In the genomic region with DNA sequence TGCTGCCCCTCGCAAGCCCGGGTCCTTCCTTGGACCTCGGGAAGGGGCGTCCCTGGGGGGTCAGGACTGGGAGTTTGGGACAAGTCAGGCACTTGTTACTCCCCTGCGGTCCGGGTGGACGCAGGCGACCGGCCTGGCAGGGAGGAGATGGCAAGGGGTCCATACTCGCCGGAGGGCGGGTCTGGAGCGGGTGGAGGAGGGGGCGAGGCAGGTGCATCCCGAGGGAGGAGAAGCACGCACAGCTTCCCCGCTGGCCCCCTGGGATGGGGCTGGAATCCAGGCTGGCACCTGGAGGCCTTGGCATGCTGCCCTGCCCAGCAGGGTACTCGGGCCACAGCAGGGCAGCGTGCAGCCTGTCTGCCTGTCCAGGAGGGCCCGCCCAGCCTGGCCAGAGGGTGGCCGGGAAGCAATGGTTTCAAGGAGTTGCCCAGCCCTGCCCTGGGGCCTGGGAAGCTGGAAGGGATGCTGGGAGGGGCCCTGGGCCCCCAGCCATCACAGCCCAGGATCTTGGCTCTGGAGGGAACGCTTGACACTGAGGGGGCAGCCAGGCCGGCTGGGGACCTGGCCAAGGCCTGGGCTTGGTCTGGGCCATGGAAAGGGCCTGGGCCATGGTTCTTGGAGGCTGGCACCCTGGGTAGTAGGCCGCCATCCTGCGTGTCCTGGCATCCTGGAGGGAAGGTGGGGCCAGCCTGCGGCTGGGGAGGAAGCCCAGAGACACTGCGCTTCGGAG, we compare ENCODE assay signal across 1 cellular context.
TF ChIP-seq lines count a peak whose summit lies in the region.

No MANE protein-coding gene starts in this region.

TF ChIP-seq in A549, 52 proteins besides CTCF, POLR2A, EP300 and RAD21:
- TF ChIP-seq RARB (CRISPR knock-in tag; IDR thresholded peaks at IDR 0.05) (no peak), KDM5A (IDR thresholded peaks at IDR 0.05) (no peak)
- TF ChIP-seq, protein P1, sequence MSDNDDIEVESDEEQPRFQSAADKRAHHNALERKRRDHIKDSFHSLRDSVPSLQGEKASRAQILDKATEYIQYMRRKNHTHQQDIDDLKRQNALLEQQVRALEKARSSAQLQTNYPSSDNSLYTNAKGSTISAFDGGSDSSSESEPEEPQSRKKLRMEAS (IDR thresholded peaks at IDR 0.05) = peak; percentile 81
- TF ChIP-seq, protein P2, sequence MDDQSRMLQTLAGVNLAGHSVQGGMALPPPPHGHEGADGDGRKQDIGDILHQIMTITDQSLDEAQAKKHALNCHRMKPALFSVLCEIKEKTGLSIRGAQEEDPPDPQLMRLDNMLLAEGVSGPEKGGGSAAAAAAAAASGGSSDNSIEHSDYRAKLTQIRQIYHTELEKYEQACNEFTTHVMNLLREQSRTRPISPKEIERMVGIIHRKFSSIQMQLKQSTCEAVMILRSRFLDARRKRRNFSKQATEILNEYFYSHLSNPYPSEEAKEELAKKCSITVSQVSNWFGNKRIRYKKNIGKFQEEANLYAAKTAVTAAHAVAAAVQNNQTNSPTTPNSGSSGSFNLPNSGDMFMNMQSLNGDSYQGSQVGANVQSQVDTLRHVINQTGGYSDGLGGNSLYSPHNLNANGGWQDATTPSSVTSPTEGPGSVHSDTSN (IDR thresholded peaks at IDR 0.05) = 0 out of 2 replicates have a peak, but pooled peaks have one; percentile 24
- TF ChIP-seq, protein P3, sequence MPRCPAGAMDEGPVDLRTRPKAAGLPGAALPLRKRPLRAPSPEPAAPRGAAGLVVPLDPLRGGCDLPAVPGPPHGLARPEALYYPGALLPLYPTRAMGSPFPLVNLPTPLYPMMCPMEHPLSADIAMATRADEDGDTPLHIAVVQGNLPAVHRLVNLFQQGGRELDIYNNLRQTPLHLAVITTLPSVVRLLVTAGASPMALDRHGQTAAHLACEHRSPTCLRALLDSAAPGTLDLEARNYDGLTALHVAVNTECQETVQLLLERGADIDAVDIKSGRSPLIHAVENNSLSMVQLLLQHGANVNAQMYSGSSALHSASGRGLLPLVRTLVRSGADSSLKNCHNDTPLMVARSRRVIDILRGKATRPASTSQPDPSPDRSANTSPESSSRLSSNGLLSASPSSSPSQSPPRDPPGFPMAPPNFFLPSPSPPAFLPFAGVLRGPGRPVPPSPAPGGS (IDR thresholded peaks at IDR 0.05) = peak; percentile 21; the same call in 1 of the 3 replicates
